Comparison of ENCODE assay signal across 16 cellular contexts in the genomic region with DNA sequence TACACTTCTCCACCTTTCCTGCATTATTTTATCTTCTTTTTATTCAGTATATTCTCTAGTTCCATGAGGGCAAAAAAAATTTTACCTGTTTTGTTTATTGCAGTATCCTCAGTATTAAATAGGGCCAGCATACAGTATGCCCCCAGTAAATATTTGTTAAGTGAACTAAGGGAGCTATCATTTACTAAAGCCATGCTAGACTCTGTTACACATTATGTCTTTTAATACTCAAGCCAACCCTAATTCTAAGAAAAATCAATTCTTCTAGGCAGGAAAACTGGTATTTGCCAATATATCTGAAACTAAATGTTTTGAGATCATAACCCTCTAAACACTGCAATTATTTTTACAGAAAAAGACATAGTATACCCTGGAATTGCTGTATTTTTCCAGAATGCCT. TPM values are rescaled to one million over a fixed set of nuclear protein-coding genes. Genes with fewer than 3 reads are reported as not detected.
DNase-seq lines count a peak whose midpoint lies in the region; ATAC-seq and TF ChIP-seq lines count a peak whose summit lies in the region.
"Had no signal": no experiment of that assay in that cellular context is flagged by ENCODE, and none has a peak within 500 bp of the region (broad histone marks: within the 10 kb centered on the region; RNA-seq: fewer than 3 reads in every experiment).

No MANE protein-coding gene starts in this region.

- H3K27ac ChIP-seq in left ventricle myocardium inferior (replicated peaks) (peak overlapping the region; percentile 9), right cardiac atrium (ENCODE audit: low read length) (no peak overlapping the region)

- H3K27ac Mint-ChIP-seq in dendritic cell treated with granulocyte-macrophage colony-stimulating factor and Interleukin-4, amounts not matched to agents 40 ng/mL and 50 ng/mL, for 4 days: peak overlapping the region; percentile 4
- peak overlapping the region; percentile 72 for H3K27ac Mint-ChIP-seq in stimulated activated effector memory CD8-positive, alpha-beta T cell treated with anti-CD3 and anti-CD28 coated beads, Interleukin-12 subunit alpha, Interleukin-12 subunit beta, amount 100 ng/mL, for 72 hours

- H3K27me3 ChIP-seq in left ventricle myocardium inferior (ENCODE audit: low read depth): no peaks in the 10 kb centered on the region
- no peaks in the 10 kb centered on the region for H3K27me3 ChIP-seq in right cardiac atrium (ENCODE audit: control insufficient read depth, insufficient read depth)

- peaks cover 8% of the 10 kb centered on the region for H3K4me1 Mint-ChIP-seq in dendritic cell treated with granulocyte-macrophage colony-stimulating factor and Interleukin-4, amounts not matched to agents 40 ng/mL and 50 ng/mL, for 4 days (ENCODE audit: low read depth)
- peaks cover 29% of the 10 kb centered on the region for H3K4me1 Mint-ChIP-seq in stimulated activated effector memory CD8-positive, alpha-beta T cell treated with anti-CD3 and anti-CD28 coated beads, Interleukin-12 subunit alpha, Interleukin-12 subunit beta, amount 100 ng/mL, for 72 hours

- ATAC-seq in right cardiac atrium (no peak), SK-N-SH treated with all-trans-retinoic acid at 6 μM for 48 hours (peak; percentile 39)
- ATAC-seq in stimulated activated effector memory CD8-positive, alpha-beta T cell treated with anti-CD3 and anti-CD28 coated beads, Interleukin-12 subunit alpha, Interleukin-12 subunit beta, amount 100 ng/mL, for 72 hours: no peak

- peaks cover 91% of the 10 kb centered on the region for H3K36me3 ChIP-seq in left ventricle myocardium inferior

- H3K36me3 Mint-ChIP-seq in dendritic cell treated with granulocyte-macrophage colony-stimulating factor and Interleukin-4, amounts not matched to agents 40 ng/mL and 50 ng/mL, for 4 days (ENCODE audit: low read depth): peaks cover 95% of the 10 kb centered on the region
- peaks cover 100% of the 10 kb centered on the region for H3K36me3 Mint-ChIP-seq in stimulated activated effector memory CD8-positive, alpha-beta T cell treated with anti-CD3 and anti-CD28 coated beads, Interleukin-12 subunit alpha, Interleukin-12 subunit beta, amount 100 ng/mL, for 72 hours

- H3K4me3 ChIP-seq in left ventricle myocardium inferior: no peak overlapping the region
- H3K4me3 ChIP-seq in right cardiac atrium (ENCODE audit: low read length): no peak overlapping the region

- H3K27me3 Mint-ChIP-seq in dendritic cell treated with granulocyte-macrophage colony-stimulating factor and Interleukin-4, amounts not matched to agents 40 ng/mL and 50 ng/mL, for 4 days: no peaks in the 10 kb centered on the region

- intact Hi-C loops in left ventricle myocardium inferior (cut with micrococcal nuclease): no loop called here
- intact Hi-C loops in right cardiac atrium (cut with DNase I): no loop called here
- intact Hi-C loops in dendritic cell treated with granulocyte-macrophage colony-stimulating factor and Interleukin-4, amounts not matched to agents 40 ng/mL and 50 ng/mL, for 4 days (cut with micrococcal nuclease): no loop called here

- no peaks in the 10 kb centered on the region for H3K9me3 Mint-ChIP-seq in dendritic cell treated with granulocyte-macrophage colony-stimulating factor and Interleukin-4, amounts not matched to agents 40 ng/mL and 50 ng/mL, for 4 days
- no peaks in the 10 kb centered on the region for H3K9me3 Mint-ChIP-seq in stimulated activated effector memory CD8-positive, alpha-beta T cell treated with anti-CD3 and anti-CD28 coated beads, Interleukin-12 subunit alpha, Interleukin-12 subunit beta, amount 100 ng/mL, for 72 hours
- H3K9me3 Mint-ChIP-seq: activated T-cell treated with anti-CD3 and anti-CD28 coated beads, Interleukin-2, amount 50 U/mL, for 4 hours had no signal

- TF ChIP-seq CTCF in left ventricle myocardium inferior (IDR thresholded peaks at IDR 0.05; ENCODE audit: borderline replicate concordance): no peak

- H3K4me1 ChIP-seq in left ventricle myocardium inferior: peaks cover 23% of the 10 kb centered on the region
- H3K4me1 ChIP-seq in right cardiac atrium (ENCODE audit: control insufficient read depth, insufficient read depth, low read length): peaks cover 2% of the 10 kb centered on the region

- DNase-seq in left ventricle myocardium inferior: no peak
- DNase-seq in right cardiac atrium: no peak
- DNase-seq in stimulated activated effector memory CD8-positive, alpha-beta T cell treated with anti-CD3 and anti-CD28 coated beads, Interleukin-12 subunit alpha, Interleukin-12 subunit beta, amount 100 ng/mL, for 72 hours (ENCODE audit: low spot score in 2 of 2): no peak
- no peak for DNase-seq in DMS79 (lab: John Stamatoyannopoulos, UW)
- DNase-seq in cerebellum (ENCODE audit: low spot score): no peak
- no peak for DNase-seq in stimulated activated CD4-positive, alpha-beta T cell treated with anti-CD3 and anti-CD28 coated beads, Interleukin-4, amount 100 ng/mL, for 24 hours
- DNase-seq: activated CD4-positive, CD25-positive, alpha-beta regulatory T cell treated with anti-CD3 and anti-CD28 coated beads, Interleukin-2, amount 50 U/mL, for 72 hours; activated T-cell treated with anti-CD3 and anti-CD28 coated beads, Interleukin-2, amount 50 U/mL, for 4 hours; foreskin melanocyte; MM.1S; NCI-H2029; NCI-H510A; Right ventricle myocardium superior; T1000 had no signal

- H3K9me3 ChIP-seq in left ventricle myocardium inferior (replicated peaks) (no peaks in the 10 kb centered on the region), right cardiac atrium (ENCODE audit: control insufficient read depth, low read length) (no peaks in the 10 kb centered on the region)

- H3K4me3 Mint-ChIP-seq in dendritic cell treated with granulocyte-macrophage colony-stimulating factor and Interleukin-4, amounts not matched to agents 40 ng/mL and 50 ng/mL, for 4 days: no peak overlapping the region
- no peak overlapping the region for H3K4me3 Mint-ChIP-seq in stimulated activated effector memory CD8-positive, alpha-beta T cell treated with anti-CD3 and anti-CD28 coated beads, Interleukin-12 subunit alpha, Interleukin-12 subunit beta, amount 100 ng/mL, for 72 hours
- H3K4me3 Mint-ChIP-seq: activated T-cell treated with anti-CD3 and anti-CD28 coated beads, Interleukin-2, amount 50 U/mL, for 4 hours had no signal

TF ChIP-seq in SK-N-SH treated with all-trans-retinoic acid at 6 μM for 48 hours, 23 proteins besides CTCF, POLR2A, EP300 and RAD21 (continues in another document):
- TF ChIP-seq OSR1 (CRISPR knock-in tag; IDR thresholded peaks at IDR 0.05) (no peak), ZFP30 (CRISPR knock-in tag; IDR thresholded peaks at IDR 0.05) (no peak), ISL1 (CRISPR knock-in tag; IDR thresholded peaks at IDR 0.05) (no peak), ZNF70 (CRISPR knock-in tag; IDR thresholded peaks at IDR 0.05) (no peak), TOX (CRISPR knock-in tag; IDR thresholded peaks at IDR 0.05; ENCODE audit: borderline replicate concordance) (no peak), RARB (CRISPR knock-in tag; IDR thresholded peaks at IDR 0.05) (no peak), ARNTL (CRISPR knock-in tag; IDR thresholded peaks at IDR 0.05; ENCODE audit: borderline replicate concordance, low read depth) (no peak), ZC3H10 (CRISPR knock-in tag; IDR thresholded peaks at IDR 0.05) (no peak), POU6F1 (CRISPR knock-in tag; IDR thresholded peaks at IDR 0.05; ENCODE audit: borderline replicate concordance, low read depth) (no peak), BACH2 (CRISPR knock-in tag; IDR thresholded peaks at IDR 0.05; ENCODE audit: borderline replicate concordance) (no peak), GLIS3 (CRISPR knock-in tag; IDR thresholded peaks at IDR 0.05) (no peak), TCF4 (CRISPR knock-in tag; IDR thresholded peaks at IDR 0.05; ENCODE audit: borderline replicate concordance) (no peak), ZNF8 (CRISPR knock-in tag; IDR thresholded peaks at IDR 0.05) (no peak), ZFP3 (CRISPR knock-in tag; IDR thresholded peaks at IDR 0.05) (no peak), PPARA (CRISPR knock-in tag; IDR thresholded peaks at IDR 0.05; ENCODE audit: borderline replicate concordance) (no peak)
- TF ChIP-seq, protein P1, sequence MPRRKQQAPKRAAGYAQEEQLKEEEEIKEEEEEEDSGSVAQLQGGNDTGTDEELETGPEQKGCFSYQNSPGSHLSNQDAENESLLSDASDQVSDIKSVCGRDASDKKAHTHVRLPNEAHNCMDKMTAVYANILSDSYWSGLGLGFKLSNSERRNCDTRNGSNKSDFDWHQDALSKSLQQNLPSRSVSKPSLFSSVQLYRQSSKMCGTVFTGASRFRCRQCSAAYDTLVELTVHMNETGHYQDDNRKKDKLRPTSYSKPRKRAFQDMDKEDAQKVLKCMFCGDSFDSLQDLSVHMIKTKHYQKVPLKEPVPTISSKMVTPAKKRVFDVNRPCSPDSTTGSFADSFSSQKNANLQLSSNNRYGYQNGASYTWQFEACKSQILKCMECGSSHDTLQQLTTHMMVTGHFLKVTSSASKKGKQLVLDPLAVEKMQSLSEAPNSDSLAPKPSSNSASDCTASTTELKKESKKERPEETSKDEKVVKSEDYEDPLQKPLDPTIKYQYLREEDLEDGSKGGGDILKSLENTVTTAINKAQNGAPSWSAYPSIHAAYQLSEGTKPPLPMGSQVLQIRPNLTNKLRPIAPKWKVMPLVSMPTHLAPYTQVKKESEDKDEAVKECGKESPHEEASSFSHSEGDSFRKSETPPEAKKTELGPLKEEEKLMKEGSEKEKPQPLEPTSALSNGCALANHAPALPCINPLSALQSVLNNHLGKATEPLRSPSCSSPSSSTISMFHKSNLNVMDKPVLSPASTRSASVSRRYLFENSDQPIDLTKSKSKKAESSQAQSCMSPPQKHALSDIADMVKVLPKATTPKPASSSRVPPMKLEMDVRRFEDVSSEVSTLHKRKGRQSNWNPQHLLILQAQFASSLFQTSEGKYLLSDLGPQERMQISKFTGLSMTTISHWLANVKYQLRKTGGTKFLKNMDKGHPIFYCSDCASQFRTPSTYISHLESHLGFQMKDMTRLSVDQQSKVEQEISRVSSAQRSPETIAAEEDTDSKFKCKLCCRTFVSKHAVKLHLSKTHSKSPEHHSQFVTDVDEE (CRISPR knock-in tag; IDR thresholded peaks at IDR 0.05): no peak

RNA-seq across cellular contexts. Expression of gene TMEM50A, which starts 18.3 kb away (rescaled TPM):
- total RNA-seq in left ventricle myocardium inferior: 72.0 TPM
- 100 to 1,000 TPM in 2 of 4 donors, 10 to 100 TPM in 2; 83.9 to 106 (median 98.6) TPM for total RNA-seq in right cardiac atrium
- 120 TPM for polyA plus RNA-seq in right cardiac atrium
- 65.5 TPM for total RNA-seq in cerebellum
